ENCODE assay signal across 27 cellular contexts in the genomic region with DNA sequence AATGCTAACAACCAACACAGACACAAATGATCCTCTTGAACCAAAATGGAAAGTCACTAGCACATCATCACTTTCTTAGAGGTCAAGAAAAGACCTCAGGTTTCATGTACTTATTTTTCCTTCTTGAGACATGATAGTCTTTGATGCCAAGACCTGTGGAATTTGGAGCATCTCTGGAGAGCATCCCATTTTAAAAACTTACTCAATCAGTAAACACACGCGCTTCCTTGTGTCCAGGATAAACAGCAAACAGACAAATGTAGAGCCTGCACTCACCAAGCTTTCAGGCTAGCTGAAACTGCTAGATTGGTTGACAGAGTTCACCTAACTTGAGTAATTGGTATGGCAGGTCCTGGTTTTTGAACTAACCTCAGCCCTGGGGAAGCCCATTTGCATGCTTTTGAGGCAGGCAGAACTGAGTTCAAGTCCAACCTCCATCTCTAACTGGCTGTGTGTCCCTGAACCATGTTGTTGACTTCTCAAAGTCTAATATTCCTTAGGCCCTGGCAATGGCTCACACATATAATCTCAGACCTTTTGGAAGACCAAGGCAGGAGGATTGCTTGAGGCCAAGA. TPM values are rescaled to one million over a fixed set of nuclear protein-coding genes. Genes with fewer than 3 reads are reported as not detected.
DNase-seq lines count a peak whose midpoint lies in the region; ATAC-seq and TF ChIP-seq lines count a peak whose summit lies in the region.
"Had no signal": no experiment of that assay in that cellular context is flagged by ENCODE, and none has a peak within 500 bp of the region (broad histone marks: within the 10 kb centered on the region; RNA-seq: fewer than 3 reads in every experiment).

No MANE protein-coding gene starts in this region.

- H3K27ac ChIP-seq in vagina, result no peak overlapping the region
- H3K27ac ChIP-seq: 22Rv1, HL-60 had no signal

- no peak for ATAC-seq in activated T-cell treated with anti-CD3 and anti-CD28 coated beads, Interleukin-2, amount 50 U/mL, for 72 hours (replicated peaks in 1 of 2)
- no peak for ATAC-seq in central memory CD8-positive, alpha-beta T cell (replicated peaks; ENCODE audit: extremely low read depth, poor library complexity, severe bottlenecking)
- ATAC-seq in left lobe of liver (peak; percentile 77), HG03025 (IDR thresholded peaks at IDR 0.05; ENCODE audit: low FRiP score, unreplicated experiment) (no peak)
- ATAC-seq: HCT116, Panc1 had no signal

- H3K27me3 ChIP-seq in vagina, result no peaks in the 10 kb centered on the region
- H3K27me3 ChIP-seq: BE2C had no signal

- no peak for TF ChIP-seq POLR2A in vagina (IDR thresholded peaks at IDR 0.05)

- intact Hi-C loops in vagina (cut with DNase I), result no loop called here

- no peaks in the 10 kb centered on the region for H3K9me3 ChIP-seq in vagina
- H3K9me3 ChIP-seq: BE2C had no signal

- in situ Hi-C loops in G401 (cut with HindIII; ENCODE audit: low sequenced_read_pairs), result no loop called here

- peak overlapping the region; percentile 3 for H3K27ac Mint-ChIP-seq in activated T-cell treated with anti-CD3 and anti-CD28 coated beads, Interleukin-2, amount 50 U/mL, for 72 hours
- H3K27ac Mint-ChIP-seq in central memory CD8-positive, alpha-beta T cell (ENCODE audit: low read depth), result peak overlapping the region; percentile 46

- DNase-seq in activated T-cell treated with anti-CD3 and anti-CD28 coated beads, Interleukin-2, amount 50 U/mL, for 72 hours, result no peak
- DNase-seq in activated T-cell treated with anti-CD3 and anti-CD28 coated beads, Interleukin-2, amount 50 U/mL, for 1 hour, result no peak
- no peak for DNase-seq in central memory CD8-positive, alpha-beta T cell (ENCODE audit: low spot score in 2 of 2)
- DNase-seq in left lobe of liver (ENCODE audit: low spot score), result no peak
- no peak for DNase-seq in vagina (ENCODE audit: extremely low spot score in 2 of 2)
- DNase-seq in midbrain (lab: John Stamatoyannopoulos, UW), result no peak
- DNase-seq in G401 (ENCODE audit: low spot score), result no peak
- DNase-seq: ACHN, BE2C, DMS153, DND-41, Karpas-422, NCI-H1092 treated with DMSO at 0.1 percent for 48 hours, NCI-H1436, NCI-H187, NCI-H2081 treated with DMSO at 0.1 percent for 48 hours, NCI-H2171, NCI-H226, NCI-H510A, NCI-H69, SHP77 treated with DMSO at 0.1 percent for 48 hours had no signal

- no peak for TF ChIP-seq CTCF in vagina (IDR thresholded peaks at IDR 0.05)

- H3K36me3 Mint-ChIP-seq in activated T-cell treated with anti-CD3 and anti-CD28 coated beads, Interleukin-2, amount 50 U/mL, for 72 hours (ENCODE audit: insufficient read depth in 2 of 2), result no peaks in the 10 kb centered on the region
- H3K36me3 Mint-ChIP-seq in central memory CD8-positive, alpha-beta T cell (ENCODE audit: insufficient read depth), result peaks cover 6% of the 10 kb centered on the region

- peaks cover 0 to 10% of the 10 kb centered on the region in 2 donors for H3K36me3 ChIP-seq in vagina

- H3K9me3 Mint-ChIP-seq in activated T-cell treated with anti-CD3 and anti-CD28 coated beads, Interleukin-2, amount 50 U/mL, for 72 hours, result no peaks in the 10 kb centered on the region
- H3K9me3 Mint-ChIP-seq in central memory CD8-positive, alpha-beta T cell, result no peaks in the 10 kb centered on the region
- H3K9me3 Mint-ChIP-seq: CD14-positive monocyte had no signal

- H3K27me3 Mint-ChIP-seq in activated T-cell treated with anti-CD3 and anti-CD28 coated beads, Interleukin-2, amount 50 U/mL, for 72 hours (ENCODE audit: low read depth), result no peaks in the 10 kb centered on the region
- no peaks in the 10 kb centered on the region for H3K27me3 Mint-ChIP-seq in central memory CD8-positive, alpha-beta T cell

- no peak overlapping the region for H3K4me3 ChIP-seq in vagina

- H3K4me3 Mint-ChIP-seq in activated T-cell treated with anti-CD3 and anti-CD28 coated beads, Interleukin-2, amount 50 U/mL, for 72 hours, result no peak overlapping the region
- no peak overlapping the region for H3K4me3 Mint-ChIP-seq in central memory CD8-positive, alpha-beta T cell
- H3K4me3 Mint-ChIP-seq: CD14-positive monocyte had no signal

- peaks cover 45% of the 10 kb centered on the region for H3K4me1 Mint-ChIP-seq in activated T-cell treated with anti-CD3 and anti-CD28 coated beads, Interleukin-2, amount 50 U/mL, for 72 hours (ENCODE audit: low read depth)
- H3K4me1 Mint-ChIP-seq in central memory CD8-positive, alpha-beta T cell, result peaks cover 33% of the 10 kb centered on the region

- peaks cover 5% of the 10 kb centered on the region for H3K4me1 ChIP-seq in vagina
- H3K4me1 ChIP-seq: BE2C had no signal

RNA-seq across cellular contexts. Expression of a gene that starts 47.6 kb away (rescaled TPM):
- total RNA-seq in activated T-cell treated with anti-CD3 and anti-CD28 coated beads, Interleukin-2, amount 50 U/mL, for 72 hours, result 10 to 100 TPM; 17.0 to 23.5 TPM
- total RNA-seq in left lobe of liver, result 8.9 TPM
- total RNA-seq in vagina, result 16.9 TPM
- 11.0 and 15.4 TPM in 2 replicates for total RNA-seq in G401 (2014; rRNA removed; shearing (Covaris generic))
